ENCODE assay signal across 23 cellular contexts in the genomic region with DNA sequence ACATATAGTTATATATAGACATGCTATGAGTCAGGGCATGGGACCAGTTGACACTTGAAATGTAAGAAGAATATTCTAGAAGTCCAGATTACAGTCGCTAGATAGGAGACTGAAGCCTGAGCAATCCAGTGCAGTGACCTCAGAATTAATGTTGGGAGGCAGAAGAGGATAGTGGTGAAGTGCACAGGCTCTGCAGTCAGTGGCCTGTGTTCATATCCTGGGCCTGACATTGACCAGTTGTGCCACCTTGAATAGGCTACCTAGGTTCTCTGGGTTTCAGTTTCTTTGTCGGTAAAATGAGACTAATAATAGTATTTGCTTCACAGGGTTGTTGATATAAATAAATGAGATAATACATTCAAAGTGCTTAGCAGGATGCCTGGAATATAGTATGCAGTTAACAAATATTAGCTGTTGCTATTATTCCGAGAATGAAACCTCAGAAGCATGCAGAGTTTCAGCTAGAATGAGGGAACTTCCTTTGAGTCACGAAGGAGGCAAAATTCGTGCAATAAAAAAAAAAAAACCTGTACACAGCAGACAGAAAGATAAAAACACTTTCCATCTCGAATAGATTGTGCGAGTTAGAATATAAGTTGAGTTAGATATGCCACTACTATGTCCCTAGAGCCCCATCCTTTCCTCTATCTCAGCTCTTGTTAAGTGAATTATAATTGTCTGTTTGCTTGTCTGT. TPM values are rescaled to one million over a fixed set of nuclear protein-coding genes. Genes with fewer than 3 reads are reported as not detected.
DNase-seq lines count a peak whose midpoint lies in the region; ATAC-seq and TF ChIP-seq lines count a peak whose summit lies in the region.
"Had no signal": no experiment of that assay in that cellular context is flagged by ENCODE, and none has a peak within 500 bp of the region (broad histone marks: within the 10 kb centered on the region; RNA-seq: fewer than 3 reads in every experiment).

No MANE protein-coding gene starts in this region.

- intact Hi-C loops in activated CD4-positive, alpha-beta T cell treated with anti-CD3 and anti-CD28 coated beads, Interleukin-2, amount 10 ng/mL, durations not matched to agents 24 days and 14 days (cut with micrococcal nuclease): loop anchor here (2.0 to 10.0 kb wide), 2 partner anchors 16 to 508 kb away; no protein-coding TSS in a partner anchor
- intact Hi-C loops in activated T-helper 2 cell treated with anti-CD3 and anti-CD28 coated beads, Interferon-gamma antibody, Interleukin-2, Interleukin-4, amounts not matched to agents 10 μg/mL and 5 μg/mL and 100 μg/mL, durations not matched to agents 14 hours and 24 hours and 36 hours (cut with micrococcal nuclease): loop anchor here (1.0 to 10.0 kb wide), 4 partner anchors 16 to 952 kb away; no protein-coding TSS in a partner anchor
- intact Hi-C loops in MCF 10A (cut with micrococcal nuclease): no loop called here

- H3K9me3 Mint-ChIP-seq in activated CD4-positive, alpha-beta T cell treated with anti-CD3 and anti-CD28 coated beads, Interleukin-2, amount 10 ng/mL, durations not matched to agents 24 days and 14 days: no peaks in the 10 kb centered on the region
- H3K9me3 Mint-ChIP-seq in activated T-helper 2 cell treated with anti-CD3 and anti-CD28 coated beads, Interferon-gamma antibody, Interleukin-2, Interleukin-4, amounts not matched to agents 10 μg/mL and 5 μg/mL and 100 μg/mL, durations not matched to agents 14 hours and 24 hours and 36 hours: no peaks in the 10 kb centered on the region
- no peaks in the 10 kb centered on the region for H3K9me3 Mint-ChIP-seq in natural killer cell treated with Interleukin-12 subunit alpha and Interleukin-12 subunit beta and Interleukin-15 and Interleukin-18, amount 100 ng/mL, for 72 hours
- no peaks in the 10 kb centered on the region for H3K9me3 Mint-ChIP-seq in MCF 10A (ENCODE audit: unreplicated experiment)
- H3K9me3 Mint-ChIP-seq: dendritic cell treated with granulocyte-macrophage colony-stimulating factor and Interleukin-4, amounts not matched to agents 40 ng/mL and 50 ng/mL, for 4 days; nephron had no signal

- H3K27ac ChIP-seq in KOPT-K1 (ENCODE audit: low read depth, low read length, poor library complexity, severe bottlenecking): peak overlapping the region; percentile 93
- H3K27ac ChIP-seq: brain microvascular endothelial cell, epithelial cell of prostate had no signal

- no peaks in the 10 kb centered on the region for H3K36me3 Mint-ChIP-seq in activated CD4-positive, alpha-beta T cell treated with anti-CD3 and anti-CD28 coated beads, Interleukin-2, amount 10 ng/mL, durations not matched to agents 24 days and 14 days (ENCODE audit: low read depth)
- no peaks in the 10 kb centered on the region for H3K36me3 Mint-ChIP-seq in activated T-helper 2 cell treated with anti-CD3 and anti-CD28 coated beads, Interferon-gamma antibody, Interleukin-2, Interleukin-4, amounts not matched to agents 10 μg/mL and 5 μg/mL and 100 μg/mL, durations not matched to agents 14 hours and 24 hours and 36 hours (ENCODE audit: low read depth)
- no peaks in the 10 kb centered on the region for H3K36me3 Mint-ChIP-seq in natural killer cell treated with Interleukin-12 subunit alpha and Interleukin-12 subunit beta and Interleukin-15 and Interleukin-18, amount 100 ng/mL, for 72 hours
- H3K36me3 Mint-ChIP-seq in MCF 10A (ENCODE audit: insufficient read depth, unreplicated experiment): no peaks in the 10 kb centered on the region

- no peak for TF ChIP-seq CTCF in GM13976 (IDR thresholded peaks at IDR 0.05; ENCODE audit: borderline replicate concordance, control extremely low read depth, extremely low read depth, insufficient read depth, missing control alignments)
- TF ChIP-seq CTCF in MCF 10A (IDR thresholded peaks at IDR 0.05; ENCODE audit: unreplicated experiment): no peak

- peak overlapping the region; percentile 83 for H3K27ac Mint-ChIP-seq in activated CD4-positive, alpha-beta T cell treated with anti-CD3 and anti-CD28 coated beads, Interleukin-2, amount 10 ng/mL, durations not matched to agents 24 days and 14 days
- peak overlapping the region; percentile 77 for H3K27ac Mint-ChIP-seq in activated T-helper 2 cell treated with anti-CD3 and anti-CD28 coated beads, Interferon-gamma antibody, Interleukin-2, Interleukin-4, amounts not matched to agents 10 μg/mL and 5 μg/mL and 100 μg/mL, durations not matched to agents 14 hours and 24 hours and 36 hours
- peak overlapping the region; percentile 86 to 89 for H3K27ac Mint-ChIP-seq in natural killer cell treated with Interleukin-12 subunit alpha and Interleukin-12 subunit beta and Interleukin-15 and Interleukin-18, amount 100 ng/mL, for 72 hours
- no peak overlapping the region for H3K27ac Mint-ChIP-seq in MCF 10A (ENCODE audit: low read depth, unreplicated experiment)
- H3K27ac Mint-ChIP-seq: B cell; dendritic cell treated with granulocyte-macrophage colony-stimulating factor and Interleukin-4, amounts not matched to agents 40 ng/mL and 50 ng/mL, for 4 days; H9; nephron had no signal

- H3K4me3 Mint-ChIP-seq in activated CD4-positive, alpha-beta T cell treated with anti-CD3 and anti-CD28 coated beads, Interleukin-2, amount 10 ng/mL, durations not matched to agents 24 days and 14 days: peak overlapping the region; percentile 62
- H3K4me3 Mint-ChIP-seq in activated T-helper 2 cell treated with anti-CD3 and anti-CD28 coated beads, Interferon-gamma antibody, Interleukin-2, Interleukin-4, amounts not matched to agents 10 μg/mL and 5 μg/mL and 100 μg/mL, durations not matched to agents 14 hours and 24 hours and 36 hours (ENCODE audit: low read depth): peak overlapping the region; percentile 21
- H3K4me3 Mint-ChIP-seq in natural killer cell treated with Interleukin-12 subunit alpha and Interleukin-12 subunit beta and Interleukin-15 and Interleukin-18, amount 100 ng/mL, for 72 hours: peak overlapping the region; percentile 84
- no peak overlapping the region for H3K4me3 Mint-ChIP-seq in MCF 10A (ENCODE audit: unreplicated experiment)
- H3K4me3 Mint-ChIP-seq: B cell; dendritic cell treated with granulocyte-macrophage colony-stimulating factor and Interleukin-4, amounts not matched to agents 40 ng/mL and 50 ng/mL, for 4 days; H9; nephron had no signal

- no peak for DNase-seq in activated CD4-positive, alpha-beta T cell treated with anti-CD3 and anti-CD28 coated beads, Interleukin-2, amount 10 ng/mL, durations not matched to agents 24 days and 14 days
- DNase-seq in activated CD4-positive, alpha-beta T cell treated with anti-CD3 and anti-CD28 coated beads for 4 hours: no peak
- no peak for DNase-seq in activated T-helper 2 cell treated with anti-CD3 and anti-CD28 coated beads, Interferon-gamma antibody, Interleukin-2, Interleukin-4, amounts not matched to agents 10 μg/mL and 5 μg/mL and 100 μg/mL, durations not matched to agents 14 hours and 24 hours and 36 hours (ENCODE audit: low spot score)
- DNase-seq in natural killer cell treated with Interleukin-12 subunit alpha and Interleukin-12 subunit beta and Interleukin-15 and Interleukin-18, amount 100 ng/mL, for 72 hours (ENCODE audit: low spot score): no peak
- DNase-seq in GM13976 (ENCODE audit: low spot score) (no peak), MCF 10A (ENCODE audit: unreplicated experiment) (no peak), NCI-H226 (no peak)
- DNase-seq: brain microvascular endothelial cell; H9; mesenchymal stem cell; NCI-H1417 treated with DMSO at 0.1 percent for 48 hours; NCI-H526 treated with DMSO at 0.1 percent for 48 hours; SHP77 treated with DMSO at 0.1 percent for 48 hours; stimulated activated CD4-positive, alpha-beta T cell treated with anti-CD3 and anti-CD28 coated beads, Interleukin-2, amount 100 ng/mL, for 48 hours had no signal

- CTCF ChIA-PET in MCF 10A (lab: Yijun Ruan, JAX): no interaction called here

- no peaks in the 10 kb centered on the region for H3K27me3 Mint-ChIP-seq in activated CD4-positive, alpha-beta T cell treated with anti-CD3 and anti-CD28 coated beads, Interleukin-2, amount 10 ng/mL, durations not matched to agents 24 days and 14 days
- H3K27me3 Mint-ChIP-seq in activated T-helper 2 cell treated with anti-CD3 and anti-CD28 coated beads, Interferon-gamma antibody, Interleukin-2, Interleukin-4, amounts not matched to agents 10 μg/mL and 5 μg/mL and 100 μg/mL, durations not matched to agents 14 hours and 24 hours and 36 hours (ENCODE audit: low read depth): no peaks in the 10 kb centered on the region
- H3K27me3 Mint-ChIP-seq in natural killer cell treated with Interleukin-12 subunit alpha and Interleukin-12 subunit beta and Interleukin-15 and Interleukin-18, amount 100 ng/mL, for 72 hours: no peaks in the 10 kb centered on the region
- no peaks in the 10 kb centered on the region for H3K27me3 Mint-ChIP-seq in MCF 10A (ENCODE audit: insufficient read depth, unreplicated experiment)
- H3K27me3 Mint-ChIP-seq: B cell; dendritic cell treated with granulocyte-macrophage colony-stimulating factor and Interleukin-4, amounts not matched to agents 40 ng/mL and 50 ng/mL, for 4 days had no signal

- no peaks in the 10 kb centered on the region for H3K36me3 ChIP-seq in KOPT-K1 (ENCODE audit: insufficient read depth, low read length)
- H3K36me3 ChIP-seq: brain microvascular endothelial cell had no signal

- in situ Hi-C loops in GM13976 (cut with MboI; ENCODE audit: low sequenced_read_pairs, unreplicated experiment): no loop called here

- peak; percentile 29 to 40 for ATAC-seq in natural killer cell treated with Interleukin-12 subunit alpha and Interleukin-12 subunit beta and Interleukin-15 and Interleukin-18, amount 100 ng/mL, for 72 hours

- H3K9me3 ChIP-seq in KOPT-K1 (ENCODE audit: insufficient read depth, low read length, poor library complexity, severe bottlenecking): no peaks in the 10 kb centered on the region

- POLR2A ChIA-PET in MCF 10A (lab: Yijun Ruan, JAX): no interaction called here

- H3K4me1 Mint-ChIP-seq in activated CD4-positive, alpha-beta T cell treated with anti-CD3 and anti-CD28 coated beads, Interleukin-2, amount 10 ng/mL, durations not matched to agents 24 days and 14 days: peaks cover 42% of the 10 kb centered on the region
- H3K4me1 Mint-ChIP-seq in activated T-helper 2 cell treated with anti-CD3 and anti-CD28 coated beads, Interferon-gamma antibody, Interleukin-2, Interleukin-4, amounts not matched to agents 10 μg/mL and 5 μg/mL and 100 μg/mL, durations not matched to agents 14 hours and 24 hours and 36 hours (ENCODE audit: low read depth): peaks cover 50% of the 10 kb centered on the region
- H3K4me1 Mint-ChIP-seq in natural killer cell treated with Interleukin-12 subunit alpha and Interleukin-12 subunit beta and Interleukin-15 and Interleukin-18, amount 100 ng/mL, for 72 hours (ENCODE audit: low read depth in 2 of 2): peaks cover 41 to 60% of the 10 kb centered on the region in 2 donors
- no peaks in the 10 kb centered on the region for H3K4me1 Mint-ChIP-seq in MCF 10A (ENCODE audit: insufficient read depth, unreplicated experiment)
- H3K4me1 Mint-ChIP-seq: B cell, nephron had no signal

- BruUV-seq in MCF 10A (replicated peaks; lab: Mats Ljungman, UMichigan): no TSS peak

RNA-seq across cellular contexts. Expression of gene SH2D1A, which starts 4.0 kb away (rescaled TPM):
- 51.7 and 53.9 TPM in 2 replicates for total RNA-seq in activated CD4-positive, alpha-beta T cell treated with anti-CD3 and anti-CD28 coated beads, Interleukin-2, amount 10 ng/mL, durations not matched to agents 24 days and 14 days
- 54.9 and 57.7 TPM in 2 replicates for total RNA-seq in activated T-helper 2 cell treated with anti-CD3 and anti-CD28 coated beads, Interferon-gamma antibody, Interleukin-2, Interleukin-4, amounts not matched to agents 10 μg/mL and 5 μg/mL and 100 μg/mL, durations not matched to agents 14 hours and 24 hours and 36 hours
- 10 to 100 TPM; 76.1 to 76.7 TPM for total RNA-seq in natural killer cell treated with Interleukin-12 subunit alpha and Interleukin-12 subunit beta and Interleukin-15 and Interleukin-18, amount 100 ng/mL, for 72 hours
- total RNA-seq in MCF 10A (2022): not detected in 2 replicates
- total RNA-seq: A172, B cell, frontal cortex, H9, ureter had no signal

RNA-seq across cellular contexts. Expression of gene TEX13D, which starts 9.9 kb away (rescaled TPM):
- total RNA-seq in activated CD4-positive, alpha-beta T cell treated with anti-CD3 and anti-CD28 coated beads, Interleukin-2, amount 10 ng/mL, durations not matched to agents 24 days and 14 days: not detected in 2 replicates
- total RNA-seq in activated T-helper 2 cell treated with anti-CD3 and anti-CD28 coated beads, Interferon-gamma antibody, Interleukin-2, Interleukin-4, amounts not matched to agents 10 μg/mL and 5 μg/mL and 100 μg/mL, durations not matched to agents 14 hours and 24 hours and 36 hours: 0.05 and 0.11 TPM in 2 replicates
- total RNA-seq in natural killer cell treated with Interleukin-12 subunit alpha and Interleukin-12 subunit beta and Interleukin-15 and Interleukin-18, amount 100 ng/mL, for 72 hours: 1 to 10 TPM in 1 of 2 donors, not detected in 1; 1.6 TPM
- not detected in 2 replicates for total RNA-seq in MCF 10A (2022)
- total RNA-seq: A172, B cell, frontal cortex, posterior vena cava, ureter had no signal

Comparison
In these comparisons a context has a peak if more than half of its experiments do, and no peak if none do; other contexts are left out.
1. RNA of gene SH2D1A, which starts 4.0 kb away (total RNA-seq): 76.1 to 76.7 TPM in natural killer cell treated with Interleukin-12 subunit alpha and Interleukin-12 subunit beta and Interleukin-15 and Interleukin-18, amount 100 ng/mL, for 72 hours, 54.9 to 57.7 TPM in activated T-helper 2 cell treated with anti-CD3 and anti-CD28 coated beads, Interferon-gamma antibody, Interleukin-2, Interleukin-4, amounts not matched to agents 10 μg/mL and 5 μg/mL and 100 μg/mL, durations not matched to agents 14 hours and 24 hours and 36 hours and 51.7 to 53.9 TPM in activated CD4-positive, alpha-beta T cell treated with anti-CD3 and anti-CD28 coated beads, Interleukin-2, amount 10 ng/mL, durations not matched to agents 24 days and 14 days; not detected in MCF 10A; every median in the first group is over 10 times any median in the second.